Comparison of ENCODE assay signal across 2 cellular contexts in genomic region chr12:51291603-51292513, GRCh38.
TF ChIP-seq lines count a peak whose summit lies in the region.

No MANE protein-coding gene starts in this region.

TF ChIP-seq in K562, 482 proteins besides CTCF, POLR2A, EP300 and RAD21:
- TF ChIP-seq SPI1 (IDR thresholded peaks at IDR 0.05; ENCODE audit: borderline replicate concordance, low read depth, low read length) (peak; percentile 34; the same call in 1 of the 2 replicates), RCOR1 (IDR thresholded peaks at IDR 0.05; ENCODE audit: borderline replicate concordance in 1 of 2, low read depth in 2 of 2, low read length in 2 of 2) (peak in 1 of 2 experiments; percentile 69; a peak in 1 of 4 replicates), ZNF764 (CRISPR knock-in tag; IDR thresholded peaks at IDR 0.05; ENCODE audit: low read depth) (peak; percentile 53; the same call in 1 of the 2 replicates), CTBP1 (IDR thresholded peaks at IDR 0.05; ENCODE audit: borderline replicate concordance) (peak; percentile 12; the same call in 1 of the 2 replicates), FOXK2 (conservative IDR thresholded peaks at IDR 0.05 in 1 of 2, IDR thresholded peaks at IDR 0.05 in 1 of 2; ENCODE audit: low read depth in 2 of 2) (peak in 1 of 2 experiments; percentile 36; a peak in 1 of 4 replicates), UBTF (IDR thresholded peaks at IDR 0.05; ENCODE audit: borderline replicate concordance in 1 of 2, low read depth in 2 of 2, low read length in 2 of 2) (0 out of 4 replicates have a peak, but pooled peaks of 1 of the 2 experiments have one; percentile 32), GABPA (tag; conservative IDR thresholded peaks at IDR 0.05; ENCODE audit: low read depth) (0 out of 2 replicates have a peak, but pooled peaks have one; percentile 16), SMC3 (conservative IDR thresholded peaks at IDR 0.05; ENCODE audit: insufficient read depth, low read depth, low read length) (0 out of 2 replicates have a peak, but pooled peaks have one; percentile 16)
- TF ChIP-seq, protein P1, sequence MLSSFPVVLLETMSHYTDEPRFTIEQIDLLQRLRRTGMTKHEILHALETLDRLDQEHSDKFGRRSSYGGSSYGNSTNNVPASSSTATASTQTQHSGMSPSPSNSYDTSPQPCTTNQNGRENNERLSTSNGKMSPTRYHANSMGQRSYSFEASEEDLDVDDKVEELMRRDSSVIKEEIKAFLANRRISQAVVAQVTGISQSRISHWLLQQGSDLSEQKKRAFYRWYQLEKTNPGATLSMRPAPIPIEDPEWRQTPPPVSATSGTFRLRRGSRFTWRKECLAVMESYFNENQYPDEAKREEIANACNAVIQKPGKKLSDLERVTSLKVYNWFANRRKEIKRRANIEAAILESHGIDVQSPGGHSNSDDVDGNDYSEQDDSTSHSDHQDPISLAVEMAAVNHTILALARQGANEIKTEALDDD (IDR thresholded peaks at IDR 0.05) = peak; percentile 86

TF ChIP-seq in HepG2, 621 proteins besides CTCF, POLR2A, EP300 and RAD21:
- peak; percentile 31 for TF ChIP-seq STAG1 (CRISPR knock-in tag; IDR thresholded peaks at IDR 0.05)
